ENCODE assay signal across 21 cellular contexts in the genomic region with DNA sequence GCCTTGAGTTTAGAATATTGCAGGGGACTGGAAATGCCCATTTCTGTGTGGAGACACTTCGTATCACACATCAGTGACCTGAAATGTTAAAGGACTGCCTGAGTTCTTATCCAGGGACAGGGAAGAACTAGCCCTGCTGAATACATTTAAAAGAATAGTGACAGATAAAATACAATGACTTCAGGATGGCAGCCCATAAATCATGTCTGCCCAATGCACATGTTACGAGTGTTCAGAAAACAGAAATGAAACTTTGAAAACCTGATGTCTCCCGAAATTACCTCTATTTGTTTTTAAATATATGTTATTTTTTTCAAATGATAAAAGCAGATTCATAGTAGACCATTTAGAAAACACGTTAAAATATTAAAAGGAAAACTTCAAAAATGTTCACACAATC.
"Had no signal": no experiment of that assay in that cellular context is flagged by ENCODE, and none has a peak within 500 bp of the region (broad histone marks: within the 10 kb centered on the region; RNA-seq: fewer than 3 reads in every experiment).

No MANE protein-coding gene starts in this region.

- ATAC-seq: effector memory CD8-positive, alpha-beta T cell; gastroesophageal sphincter; left lobe of liver; natural killer cell; stimulated activated naive B cell treated with anti-CD40 and anti-IgM and Interleukin-4, amounts not matched to agents 10 μg/mL and 1 μg/mL and 100 μg/mL, for 72 hours had no signal

- H3K27ac ChIP-seq: epithelial cell of prostate, esophagus muscularis mucosa, gastroesophageal sphincter, ovary, right atrium auricular region, sigmoid colon, skin epidermis, stomach had no signal

- H3K27me3 ChIP-seq: gastroesophageal sphincter, ovary, right atrium auricular region, sigmoid colon had no signal

- H3K4me1 ChIP-seq: esophagus muscularis mucosa, gastroesophageal sphincter, right atrium auricular region, sigmoid colon, stomach had no signal

- H3K27ac Mint-ChIP-seq: dendritic cell treated with granulocyte-macrophage colony-stimulating factor and Interleukin-4, amounts not matched to agents 40 ng/mL and 50 ng/mL, for 4 days; effector memory CD8-positive, alpha-beta T cell; natural killer cell; stimulated activated naive B cell treated with anti-CD40 and anti-IgM and Interleukin-4, amounts not matched to agents 10 μg/mL and 1 μg/mL and 100 μg/mL, for 72 hours had no signal

- H3K4me1 Mint-ChIP-seq: natural killer cell had no signal

- H3K4me3 ChIP-seq: esophagus muscularis mucosa, gastroesophageal sphincter, ovary, right atrium auricular region, sigmoid colon, skin epidermis, stomach had no signal

- H3K4me3 Mint-ChIP-seq: dendritic cell treated with granulocyte-macrophage colony-stimulating factor and Interleukin-4, amounts not matched to agents 40 ng/mL and 50 ng/mL, for 4 days; effector memory CD8-positive, alpha-beta T cell; natural killer cell; neural crest cell; stimulated activated naive B cell treated with anti-CD40 and anti-IgM and Interleukin-4, amounts not matched to agents 10 μg/mL and 1 μg/mL and 100 μg/mL, for 72 hours had no signal

- H3K36me3 Mint-ChIP-seq: stimulated activated naive B cell treated with anti-CD40 and anti-IgM and Interleukin-4, amounts not matched to agents 10 μg/mL and 1 μg/mL and 100 μg/mL, for 72 hours had no signal

- H3K9me3 ChIP-seq: ovary, right atrium auricular region had no signal

- H3K36me3 ChIP-seq: esophagus muscularis mucosa, gastroesophageal sphincter, ovary, right atrium auricular region, sigmoid colon, stomach had no signal

- DNase-seq: effector memory CD8-positive, alpha-beta T cell; glutamatergic neuron; islet precursor cell; mammary epithelial cell; natural killer cell; ovary; sigmoid colon; stimulated activated CD4-positive, alpha-beta T cell treated with anti-CD3 and anti-CD28 coated beads, Interleukin-2, amount 100 ng/mL, for 24 hours; stimulated activated CD4-positive, alpha-beta T cell treated with anti-CD3 and anti-CD28 coated beads, Interleukin-4, amount 100 ng/mL, for 4 hours; stimulated activated naive B cell treated with anti-CD40 and anti-IgM and Interleukin-4, amounts not matched to agents 10 μg/mL and 1 μg/mL and 100 μg/mL, for 72 hours; stomach; substantia nigra; trophoblast cell had no signal

- H3K9me3 Mint-ChIP-seq: effector memory CD8-positive, alpha-beta T cell had no signal
